ENCODE assay signal across 8 cellular contexts in the genomic region with DNA sequence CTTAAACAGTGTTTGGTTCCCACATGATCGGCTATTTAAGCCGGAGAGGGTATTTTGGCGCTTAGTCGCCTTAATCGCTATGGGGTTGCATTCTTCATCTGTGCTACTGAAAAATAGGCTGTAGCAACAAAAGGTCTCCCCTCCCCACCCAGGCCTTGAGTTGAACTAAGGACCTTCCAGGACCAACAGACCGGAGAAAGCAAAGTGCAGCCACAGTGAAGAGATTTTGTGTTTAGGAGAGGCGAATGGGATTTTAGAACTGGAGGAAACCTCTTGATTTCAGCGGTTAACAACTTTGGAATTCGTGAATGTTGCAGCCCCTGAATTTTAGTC. TPM values are rescaled to one million over a fixed set of nuclear protein-coding genes. Genes with fewer than 3 reads are reported as not detected.
A peak's percentile ranks its signal among the peaks of the same experiment; 100 is the strongest.
DNase-seq lines count a peak whose midpoint lies in the region; ATAC-seq and TF ChIP-seq lines count a peak whose summit lies in the region.

No MANE protein-coding gene starts in this region.

- H3K36me3 ChIP-seq in HEK293 (ENCODE audit: control insufficient read depth in 2 of 2, insufficient read depth in 1 of 2, low read length in 2 of 2) (no peaks in the 10 kb centered on the region), hepatocyte (replicated peaks; ENCODE audit: insufficient read depth, low read depth) (no peaks in the 10 kb centered on the region)

- H4K20me1 ChIP-seq in hepatocyte (ENCODE audit: insufficient read depth, poor library complexity, severe bottlenecking) = no peaks in the 10 kb centered on the region

- WGBS in hepatocyte (ENCODE audit: low lambda C conversion rate, missing lambda C conversion rate) = 10% methylated on average over 9 of the region's 9 CpGs

- H3K9me3 ChIP-seq in HEK293 (ENCODE audit: control insufficient read depth, insufficient read depth, low read depth, low read length) = no peaks in the 10 kb centered on the region
- H3K9me3 ChIP-seq in hepatocyte (ENCODE audit: low read depth) = no peaks in the 10 kb centered on the region

- H3K9me3 Mint-ChIP-seq in activated B cell treated with CpG ODN at 0.5 μM for 24 hours = no peaks in the 10 kb centered on the region

- POLR2A ChIA-PET in HEK293 (lab: Yijun Ruan, JAX) (interaction anchor here (2.2 to 4.0 kb wide), 2 partner anchors 12 to 33 kb away, joined by 11 to 48 read pairs; no protein-coding TSS in a partner anchor), activated B cell treated with CpG ODN at 0.5 μM for 24 hours (lab: Charles Lee) (no interaction called here)

- no peak overlapping the region for H3K27ac Mint-ChIP-seq in activated B cell treated with CpG ODN at 0.5 μM for 24 hours

- H3K27me3 ChIP-seq in hepatocyte = no peaks in the 10 kb centered on the region

- DNase-seq in activated B cell treated with CpG ODN at 0.5 μM for 24 hours = no peak
- DNase-seq in hepatocyte (ENCODE audit: low spot score) = no peak
- DNase-seq in retinal pigment epithelial cell (ENCODE audit: low read depth) = no peak
- DNase-seq in G401 (ENCODE audit: low spot score) = no peak
- DNase-seq in NCI-H1436 (lab: John Stamatoyannopoulos, UW) = no peak

- H3K4me3 Mint-ChIP-seq in activated B cell treated with CpG ODN at 0.5 μM for 24 hours = peak overlapping the region; percentile 13

- in situ Hi-C loops in G401 (cut with HindIII; ENCODE audit: low sequenced_read_pairs) = no loop called here

- H3K4me1 Mint-ChIP-seq in activated B cell treated with CpG ODN at 0.5 μM for 24 hours = peaks cover 14% of the 10 kb centered on the region

- no peaks in the 10 kb centered on the region for H3K36me3 Mint-ChIP-seq in activated B cell treated with CpG ODN at 0.5 μM for 24 hours (ENCODE audit: low read depth)

- H3K27me3 Mint-ChIP-seq in activated B cell treated with CpG ODN at 0.5 μM for 24 hours = peaks cover 51% of the 10 kb centered on the region

- peak overlapping the region; percentile 89 for H3K4me2 ChIP-seq in hepatocyte

- H3K4me3 ChIP-seq in HEK293 (ENCODE audit: low read depth, low read length) (peak overlapping the region; percentile 77), hepatocyte (peak overlapping the region; percentile 80), retinal pigment epithelial cell (ENCODE audit: low read length) (peak overlapping the region; percentile 76)

- H3K4me1 ChIP-seq in HEK293 (ENCODE audit: control insufficient read depth, insufficient read depth, low read length) = peaks cover 8% of the 10 kb centered on the region; the same call in 1 of the 2 replicates
- peaks cover 6% of the 10 kb centered on the region for H3K4me1 ChIP-seq in hepatocyte (ENCODE audit: insufficient read depth)

- H3K9me2 ChIP-seq in hepatocyte (replicated peaks; ENCODE audit: insufficient read depth) = no peaks in the 10 kb centered on the region

- H3K27ac ChIP-seq in HEK293 (ENCODE audit: extremely low read depth, low read depth, low read length) (peak overlapping the region; percentile 39; the same call in 1 of the 2 replicates), hepatocyte (peak overlapping the region; percentile 95)

- CTCF ChIA-PET in HEK293 (lab: Yijun Ruan, JAX) = interaction anchor here (0.6 to 5.4 kb wide), 7 partner anchors 11 to 256 kb away, joined by 3 to 60 read pairs (median 6); no protein-coding TSS in a partner anchor
- CTCF ChIA-PET in activated B cell treated with CpG ODN at 0.5 μM for 24 hours (lab: Charles Lee) = no interaction called here

- no peak overlapping the region for H2AFZ ChIP-seq in hepatocyte

- ATAC-seq in activated B cell treated with CpG ODN at 0.5 μM for 24 hours (ENCODE audit: low read depth) (no peak), GM21528 (IDR thresholded peaks at IDR 0.05; ENCODE audit: low FRiP score, unreplicated experiment) (no peak), GM19463 (IDR thresholded peaks at IDR 0.05; ENCODE audit: unreplicated experiment) (no peak)

- H3K79me2 ChIP-seq in hepatocyte = peaks cover 38% of the 10 kb centered on the region

- intact Hi-C loops in activated B cell treated with CpG ODN at 0.5 μM for 24 hours (cut with micrococcal nuclease) = loop anchor here (1.0 to 5.0 kb wide), 2 partner anchors 8 to 332 kb away; no protein-coding TSS in a partner anchor

- no peak for TF ChIP-seq CTCF in HEK293 (tag by site-specific recombination; IDR thresholded peaks at IDR 0.05)
- TF ChIP-seq CTCF in activated B cell treated with CpG ODN at 0.5 μM for 24 hours (IDR thresholded peaks at IDR 0.05) = no peak
- no peak for TF ChIP-seq CTCF in hepatocyte (IDR thresholded peaks at IDR 0.05; ENCODE audit: poor library complexity)
- TF ChIP-seq CTCF in retinal pigment epithelial cell (conservative IDR thresholded peaks at IDR 0.05; ENCODE audit: low read depth, low read length) = no peak

TF ChIP-seq in HEK293, 187 proteins besides CTCF, POLR2A, EP300 and RAD21:
- 0 out of 2 replicates have a peak, but pooled peaks have one; percentile 46 for TF ChIP-seq ZBTB11 (tag by site-specific recombination; conservative IDR thresholded peaks at IDR 0.05; ENCODE audit: low read depth)
- no peak for TF ChIP-seq ZNF600 (tag by site-specific recombination; IDR thresholded peaks at IDR 0.05)
- TF ChIP-seq, protein P1, sequence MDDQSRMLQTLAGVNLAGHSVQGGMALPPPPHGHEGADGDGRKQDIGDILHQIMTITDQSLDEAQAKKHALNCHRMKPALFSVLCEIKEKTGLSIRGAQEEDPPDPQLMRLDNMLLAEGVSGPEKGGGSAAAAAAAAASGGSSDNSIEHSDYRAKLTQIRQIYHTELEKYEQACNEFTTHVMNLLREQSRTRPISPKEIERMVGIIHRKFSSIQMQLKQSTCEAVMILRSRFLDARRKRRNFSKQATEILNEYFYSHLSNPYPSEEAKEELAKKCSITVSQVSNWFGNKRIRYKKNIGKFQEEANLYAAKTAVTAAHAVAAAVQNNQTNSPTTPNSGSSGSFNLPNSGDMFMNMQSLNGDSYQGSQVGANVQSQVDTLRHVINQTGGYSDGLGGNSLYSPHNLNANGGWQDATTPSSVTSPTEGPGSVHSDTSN (CRISPR knock-in tag; IDR thresholded peaks at IDR 0.05) = no peak
- peak; percentile 84 for TF ChIP-seq ZNF341 (tag by site-specific recombination; IDR thresholded peaks at IDR 0.05; ENCODE audit: low read depth)
- TF ChIP-seq ZNF530 (tag by site-specific recombination; IDR thresholded peaks at IDR 0.05; ENCODE audit: low read depth) = no peak

RNA-seq across cellular contexts. Expression of gene ITGA6, which starts 1.4 kb away (rescaled TPM):
- total RNA-seq in activated B cell treated with CpG ODN at 0.5 μM for 24 hours (0.31 and 0.42 TPM in 2 replicates), hepatocyte (51.4 and 64.8 TPM in 2 replicates)
- 16.7 and 19.0 TPM in 2 replicates for polyA plus RNA-seq in hepatocyte
- total RNA-seq in G401 (2014; rRNA removed; shearing (Covaris generic)) = 8.2 and 9.3 TPM in 2 replicates
